1 cellular context compared by ENCODE assay signal in genomic region chr22:46263208-46263575, GRCh38.
A peak's percentile ranks its signal among the peaks of the same experiment; 100 is the strongest.
TF ChIP-seq lines count a peak whose summit lies in the region.

A gene with protein sequence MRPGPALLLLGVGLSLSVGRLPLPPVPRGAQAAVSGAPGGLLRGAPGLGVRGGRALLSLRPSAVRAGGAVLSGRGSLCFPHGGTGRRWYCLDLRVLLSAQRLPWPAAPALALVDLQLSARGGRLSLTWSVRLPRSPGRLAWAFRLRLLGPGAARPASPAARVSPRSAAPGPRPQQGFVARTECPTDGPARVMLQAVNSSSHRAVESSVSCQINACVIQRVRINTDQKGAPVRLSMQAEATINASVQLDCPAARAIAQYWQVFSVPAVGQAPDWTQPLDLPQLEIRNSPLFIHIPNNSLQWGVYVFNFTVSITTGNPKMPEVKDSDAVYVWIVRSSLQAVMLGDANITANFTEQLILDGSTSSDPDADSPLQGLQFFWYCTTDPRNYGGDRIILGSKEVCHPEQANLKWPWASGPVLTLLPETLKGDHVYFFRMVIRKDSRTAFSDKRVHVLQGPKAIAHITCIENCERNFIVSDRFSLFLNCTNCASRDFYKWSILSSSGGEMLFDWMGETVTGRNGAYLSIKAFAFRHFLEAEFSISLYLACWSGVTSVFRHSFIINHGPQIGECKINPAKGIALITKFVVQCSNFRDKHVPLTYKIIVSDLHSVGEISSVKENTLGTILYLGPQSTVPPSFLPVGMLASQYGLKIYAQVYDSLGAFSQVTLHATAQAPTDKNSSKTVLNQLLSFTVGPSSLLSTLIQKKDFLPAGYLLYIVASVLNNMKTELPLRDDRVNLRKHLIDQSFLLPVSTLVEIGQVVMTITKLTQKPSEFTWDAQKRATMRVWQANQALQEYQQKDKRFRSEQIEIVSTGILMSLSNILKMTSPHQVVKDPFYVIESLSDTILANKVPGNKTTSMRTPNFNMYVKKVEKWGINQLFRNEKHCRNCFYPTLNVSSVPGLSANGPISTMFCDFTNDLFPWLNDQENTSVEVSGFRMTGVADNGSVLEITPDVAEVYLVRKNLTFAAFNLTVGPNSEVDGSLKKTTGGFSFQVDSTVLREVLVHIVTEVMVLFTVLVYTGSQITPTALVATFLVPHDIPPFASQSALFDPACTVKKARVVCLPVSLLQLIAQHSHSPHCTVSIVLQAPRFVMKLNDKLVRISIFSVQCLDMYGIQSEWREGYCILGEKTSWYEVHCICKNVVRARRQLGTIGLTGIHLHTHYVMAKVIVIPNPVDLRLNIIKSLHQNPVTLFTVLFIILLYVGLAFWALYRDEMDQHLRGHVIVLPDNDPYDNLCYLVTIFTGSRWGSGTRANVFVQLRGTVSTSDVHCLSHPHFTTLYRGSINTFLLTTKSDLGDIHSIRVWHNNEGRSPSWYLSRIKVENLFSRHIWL (N-terminal part only) (minus strand): TSS chr22:46263343. CDS start chr22:46263322, 21 bp downstream.

TF ChIP-seq in WTC11, 78 proteins besides CTCF, POLR2A, EP300 and RAD21 (continued from another document):
- TF ChIP-seq ARID4B (CRISPR knock-in tag; IDR thresholded peaks at IDR 0.05; ENCODE audit: borderline replicate concordance) (no peak), ZNF138 (CRISPR knock-in tag; conservative IDR thresholded peaks at IDR 0.05) (no peak), HMGA2 (CRISPR knock-in tag; IDR thresholded peaks at IDR 0.05) (no peak), GRHL2 (CRISPR knock-in tag; IDR thresholded peaks at IDR 0.05; ENCODE audit: insufficient replicate concordance, severe bottlenecking) (no peak), SMAD4 (CRISPR knock-in tag; IDR thresholded peaks at IDR 0.05) (0 out of 2 replicates have a peak, but pooled peaks have one; percentile 29), HMGXB4 (CRISPR knock-in tag; IDR thresholded peaks at IDR 0.05) (no peak), SP1 (CRISPR knock-in tag; conservative IDR thresholded peaks at IDR 0.05) (no peak), NR2C2 (CRISPR knock-in tag; IDR thresholded peaks at IDR 0.05) (no peak), TP53 (CRISPR knock-in tag; IDR thresholded peaks at IDR 0.05) (no peak)
- TF ChIP-seq, protein P1, sequence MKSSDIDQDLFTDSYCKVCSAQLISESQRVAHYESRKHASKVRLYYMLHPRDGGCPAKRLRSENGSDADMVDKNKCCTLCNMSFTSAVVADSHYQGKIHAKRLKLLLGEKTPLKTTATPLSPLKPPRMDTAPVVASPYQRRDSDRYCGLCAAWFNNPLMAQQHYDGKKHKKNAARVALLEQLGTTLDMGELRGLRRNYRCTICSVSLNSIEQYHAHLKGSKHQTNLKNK (CRISPR knock-in tag; IDR thresholded peaks at IDR 0.05) = no peak
